ENCODE assay signal across 20 cellular contexts in the genomic region with DNA sequence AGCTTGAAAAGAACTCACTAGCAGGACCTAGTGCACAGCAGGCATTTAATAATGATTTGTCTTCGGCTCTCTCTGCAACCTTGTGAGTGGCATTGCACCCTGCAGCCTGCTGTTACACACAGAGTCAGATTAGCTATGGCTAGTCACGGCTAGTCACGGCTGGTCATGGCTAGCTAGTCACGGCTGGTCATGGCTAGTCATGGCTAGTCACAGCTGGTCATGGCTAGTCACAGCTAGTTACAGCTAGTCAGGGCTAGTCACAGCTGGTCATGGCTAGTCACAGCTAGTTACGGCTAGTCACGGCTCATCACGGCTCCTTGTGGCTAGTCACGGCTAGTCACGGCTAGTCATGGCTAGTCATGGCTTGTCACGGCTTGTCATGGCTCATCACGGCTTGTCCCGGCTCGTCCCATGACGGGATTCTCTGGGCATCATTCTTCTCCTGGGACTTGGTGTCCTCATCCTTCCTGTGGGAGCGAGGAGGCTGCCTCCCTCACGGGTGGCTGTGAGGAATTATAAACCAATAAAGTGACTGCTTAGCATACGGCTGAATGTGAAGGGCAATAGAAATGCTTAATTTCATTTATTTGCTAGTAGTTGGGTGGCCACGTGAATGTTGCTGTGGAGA. TPM values are rescaled to one million over a fixed set of nuclear protein-coding genes. Genes with fewer than 3 reads are reported as not detected.
DNase-seq lines count a peak whose midpoint lies in the region; ATAC-seq, FAIRE-seq and TF ChIP-seq lines count a peak whose summit lies in the region.
"Had no signal": no experiment of that assay in that cellular context is flagged by ENCODE, and none has a peak within 500 bp of the region (broad histone marks: within the 10 kb centered on the region; RNA-seq: fewer than 3 reads in every experiment).

No MANE protein-coding gene starts in this region.

- H3K4me1 ChIP-seq in right atrium auricular region = no peaks in the 10 kb centered on the region
- no peaks in the 10 kb centered on the region for H3K4me1 ChIP-seq in GM12878 (ENCODE audit: control insufficient read depth, insufficient read depth, low read length)
- no peaks in the 10 kb centered on the region for H3K4me1 ChIP-seq in suprapubic skin

- TF ChIP-seq EP300 in GM12878 (IDR thresholded peaks at IDR 0.05; ENCODE audit: borderline replicate concordance in 1 of 2, control insufficient read depth in 1 of 2, low read depth in 2 of 2, low read length in 2 of 2) (no peak), suprapubic skin (IDR thresholded peaks at IDR 0.05) (no peak)

- CTCF ChIA-PET in GM12878 (lab: Yijun Ruan, JAX) = interaction anchor here (1.0 kb wide), 2 partner anchors 11 to 19 kb away, joined by 3 read pairs; no protein-coding TSS in a partner anchor

- intact Hi-C loops in cardiac septum (cut with DNase I) (no loop called here), GM12878 (cut with micrococcal nuclease; ENCODE audit: unreplicated experiment) (no loop called here)

- no peak overlapping the region for H3K27ac ChIP-seq in right atrium auricular region
- no peak overlapping the region for H3K27ac ChIP-seq in GM12878 (ENCODE audit: control insufficient read depth, insufficient read depth)
- no peak overlapping the region for H3K27ac ChIP-seq in suprapubic skin
- H3K27ac ChIP-seq: BLaER1 had no signal

- no peak for TF ChIP-seq CTCF in right atrium auricular region (IDR thresholded peaks at IDR 0.05)
- TF ChIP-seq CTCF in GM12878 (IDR thresholded peaks at IDR 0.05 in 2 of 3, conservative IDR thresholded peaks at IDR 0.05 in 1 of 3; ENCODE audit: control insufficient read depth in 2 of 3, extremely low read depth in 1 of 3, insufficient read depth in 1 of 3, low read depth in 3 of 3, low read length in 3 of 3) = no peak
- TF ChIP-seq CTCF in nephron progenitor cell (IDR thresholded peaks at IDR 0.05) = no peak
- TF ChIP-seq CTCF in suprapubic skin (IDR thresholded peaks at IDR 0.05) = no peak

- peaks cover 19% of the 10 kb centered on the region for H3K27me3 Mint-ChIP-seq in nephron progenitor cell (ENCODE audit: low read depth, poor library complexity)

- no peak overlapping the region for H3K4me3 Mint-ChIP-seq in nephron progenitor cell
- H3K4me3 Mint-ChIP-seq: CD14-positive monocyte; CD4-positive, alpha-beta memory T cell; H9 had no signal

- WGBS in GM12878 (ENCODE audit: insufficient coverage, insufficient replicate concordance, low lambda C conversion rate, missing lambda C conversion rate) = 69% methylated on average over 18 of the region's 18 CpGs
- 87% methylated on average over 14 of the region's 18 CpGs for WGBS in suprapubic skin

- no peak for TF ChIP-seq RAD21 in GM12878 (IDR thresholded peaks at IDR 0.05; ENCODE audit: insufficient read depth, low read depth, low read length)

- no peaks in the 10 kb centered on the region for H4K20me1 ChIP-seq in GM12878 (ENCODE audit: control insufficient read depth, insufficient read depth)
- H4K20me1 ChIP-seq: BLaER1 had no signal

- SMC1A ChIA-PET in GM12878 (lab: Charles Lee; ENCODE audit: uncharacterized antibody, unreplicated experiment) = no interaction called here

- peak overlapping the region; percentile 5 for H3K27ac Mint-ChIP-seq in nephron progenitor cell
- H3K27ac Mint-ChIP-seq: CD14-positive monocyte had no signal

- POLR2A ChIA-PET in GM12878 (lab: Charles Lee) = no interaction called here

- no peaks in the 10 kb centered on the region for H3K36me3 Mint-ChIP-seq in nephron progenitor cell (ENCODE audit: low read depth)
- H3K36me3 Mint-ChIP-seq: CD14-positive monocyte; CD4-positive, alpha-beta memory T cell had no signal

- in situ Hi-C loops in GM12878 (cut with MboI) = no loop called here

- H3K9me3 ChIP-seq in right atrium auricular region (no peaks in the 10 kb centered on the region), GM12878 (replicated peaks; ENCODE audit: control insufficient read depth, insufficient read depth, low read length) (no peaks in the 10 kb centered on the region), suprapubic skin (no peaks in the 10 kb centered on the region)
- H3K9me3 ChIP-seq: BLaER1 had no signal

- H3K4me2 ChIP-seq in GM12878 (ENCODE audit: control insufficient read depth, insufficient read depth) = no peak overlapping the region
- H3K4me2 ChIP-seq: BLaER1 had no signal

- DNase-seq in right atrium auricular region (ENCODE audit: low spot score) = peak; percentile 36
- DNase-seq in cardiac septum (ENCODE audit: low spot score) = no peak
- no peak for DNase-seq in GM12878 (ENCODE audit: low read depth, low spot score)
- DNase-seq in nephron progenitor cell = no peak
- peak; percentile 5 to 54 for DNase-seq in suprapubic skin (ENCODE audit: low spot score in 2 of 2)
- no peak for DNase-seq in GM03348 (ENCODE audit: low spot score)
- DNase-seq in stimulated activated CD4-positive, alpha-beta T cell treated with anti-CD3 and anti-CD28 coated beads, Interleukin-4, amount 100 ng/mL, for 1 hour = no peak
- DNase-seq: 8988T; Calu3; CD4-positive, alpha-beta memory T cell; DMS79 treated with DMSO at 0.1 percent for 48 hours; GF-D8; H9 had no signal

- H3K9ac ChIP-seq in GM12878 (ENCODE audit: control insufficient read depth, insufficient read depth, low read length) = no peak overlapping the region
- H3K9ac ChIP-seq: BLaER1 had no signal

- H3K4me1 Mint-ChIP-seq in nephron progenitor cell = peaks cover 26% of the 10 kb centered on the region
- H3K4me1 Mint-ChIP-seq: CD14-positive monocyte; CD4-positive, alpha-beta memory T cell; H9 had no signal

- no peak for FAIRE-seq in GM12878 (lab: Jason Lieb, UNC)
- FAIRE-seq: GM12891, GM19239, H1 had no signal

- no peak for ATAC-seq in GM12878
- no peak for ATAC-seq in HG03457 (IDR thresholded peaks at IDR 0.05; ENCODE audit: unreplicated experiment)

- BruUV-seq in GM12878 (replicated peaks; lab: Mats Ljungman, UMichigan) = no TSS peak

- no peaks in the 10 kb centered on the region for H3K27me3 ChIP-seq in right atrium auricular region
- no peaks in the 10 kb centered on the region; a peak in 1 of 4 replicates for H3K27me3 ChIP-seq in GM12878 (replicated peaks in 1 of 2; ENCODE audit: control insufficient read depth in 2 of 2, insufficient read depth in 2 of 2, low read length in 1 of 2)
- no peaks in the 10 kb centered on the region for H3K27me3 ChIP-seq in suprapubic skin
- H3K27me3 ChIP-seq: BLaER1 had no signal

- H3K4me3 ChIP-seq in right atrium auricular region (no peak overlapping the region), GM12878 (no peak overlapping the region), suprapubic skin (no peak overlapping the region)
- H3K4me3 ChIP-seq: BLaER1 had no signal

- no peaks in the 10 kb centered on the region for H3K36me3 ChIP-seq in right atrium auricular region
- no peaks in the 10 kb centered on the region for H3K36me3 ChIP-seq in GM12878 (ENCODE audit: control insufficient read depth in 2 of 2, insufficient read depth in 2 of 2, low read length in 1 of 2)
- H3K36me3 ChIP-seq in suprapubic skin = no peaks in the 10 kb centered on the region
- H3K36me3 ChIP-seq: BLaER1 had no signal

- TF ChIP-seq POLR2A in GM12878 (IDR thresholded peaks at IDR 0.05; ENCODE audit: low read depth, low read length) (no peak), suprapubic skin (IDR thresholded peaks at IDR 0.05) (no peak)

- RAD21 ChIA-PET in GM12878 (lab: Charles Lee; ENCODE audit: unreplicated experiment) = no interaction called here

- no peak overlapping the region for H2AFZ ChIP-seq in GM12878 (ENCODE audit: control insufficient read depth, low read depth, low read length)

- H3K9me3 Mint-ChIP-seq in nephron progenitor cell = peaks cover under 1% of the 10 kb centered on the region
- H3K9me3 Mint-ChIP-seq: CD4-positive, alpha-beta memory T cell had no signal

- H3K79me2 ChIP-seq in GM12878 (ENCODE audit: control insufficient read depth, insufficient read depth, low read length) = no peaks in the 10 kb centered on the region

TF ChIP-seq in GM12878, 131 proteins besides CTCF, POLR2A, EP300 and RAD21 (continues in another document):
- TF ChIP-seq SPI1 (IDR thresholded peaks at IDR 0.05; ENCODE audit: borderline replicate concordance, insufficient read depth, low read depth, low read length) (no peak), CBFB (IDR thresholded peaks at IDR 0.05; ENCODE audit: low read depth) (no peak), ZNF207 (IDR thresholded peaks at IDR 0.05; ENCODE audit: borderline replicate concordance) (no peak), HDAC2 (IDR thresholded peaks at IDR 0.05) (no peak), KDM1A (IDR thresholded peaks at IDR 0.05; ENCODE audit: borderline replicate concordance) (no peak)
- TF ChIP-seq, protein P1, sequence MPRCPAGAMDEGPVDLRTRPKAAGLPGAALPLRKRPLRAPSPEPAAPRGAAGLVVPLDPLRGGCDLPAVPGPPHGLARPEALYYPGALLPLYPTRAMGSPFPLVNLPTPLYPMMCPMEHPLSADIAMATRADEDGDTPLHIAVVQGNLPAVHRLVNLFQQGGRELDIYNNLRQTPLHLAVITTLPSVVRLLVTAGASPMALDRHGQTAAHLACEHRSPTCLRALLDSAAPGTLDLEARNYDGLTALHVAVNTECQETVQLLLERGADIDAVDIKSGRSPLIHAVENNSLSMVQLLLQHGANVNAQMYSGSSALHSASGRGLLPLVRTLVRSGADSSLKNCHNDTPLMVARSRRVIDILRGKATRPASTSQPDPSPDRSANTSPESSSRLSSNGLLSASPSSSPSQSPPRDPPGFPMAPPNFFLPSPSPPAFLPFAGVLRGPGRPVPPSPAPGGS (IDR thresholded peaks at IDR 0.05; ENCODE audit: borderline replicate concordance, insufficient read depth, low read depth, low read length, poor library complexity, severe bottlenecking) = peak; percentile 88

RNA-seq across cellular contexts. Expression of gene KIF26B, which starts 12.5 kb away (rescaled TPM):
- total RNA-seq in right atrium auricular region (1 to 10 TPM in 1 of 2 donors, under 1 TPM in 1; 0.83 to 1.3 TPM), cardiac septum (1.1 TPM), GM12878 (2014; rRNA removed) (5.9 and 7.6 TPM in 2 replicates), GM12878 (2014; rRNA removed; fragmentation: Illumina TruSeq; extraction: Trizol) (2.4 TPM in 2 replicates), GM12878 (2021) (11.6 and 11.7 TPM in 2 replicates), suprapubic skin (1 to 10 TPM; 3.6 to 7.0 (median 5.2) TPM)
- 17.3 and 20.4 TPM in 2 replicates for total RNA-seq in GM12878 (2013; cell fraction: nucleolus; rRNA removed)
- polyA plus RNA-seq in GM12878 (2011; ENCODE audit: low read depth) = 1.5 TPM
- polyA plus RNA-seq in GM12878 (2011; rRNA removed) (0.20 and 0.83 TPM in 2 replicates), GM12878 (2014; fragmentation: Illumina TruSeq; extraction: Trizol) (1.6 and 3.2 TPM in 2 replicates), GM12878 (2014; fragmentation: Nextera tagmentation; extraction: Ambion mirVana) (under 1 TPM; 0.35 to 0.42 TPM), GM12878 (2014; rRNA removed) (7.0 and 7.4 TPM in 2 replicates), GM12878 (2016; fragmentation: Nextera tagmentation; extraction: Ambion mirVana) (1 to 10 TPM in 1 of 2 experiments, under 1 TPM in 1; 0.79 to 2.1 TPM)
- polyA plus RNA-seq in GM12878 (2011; cell fraction: cytosol; rRNA removed) = 0.79 and 0.84 TPM in 2 replicates
- polyA plus RNA-seq in GM12878 (2011; cell fraction: nucleus; rRNA removed) = 0.90 and 1.5 TPM in 2 replicates
- polyA plus RNA-seq in GM12878 (2012) = 2.9 and 3.1 TPM in 2 replicates
- polyA minus RNA-seq in GM12878 (2011; rRNA and poly(A)+ RNA removed) = 1.1 TPM in 2 replicates
- 0.73 and 0.80 TPM in 2 replicates for polyA minus RNA-seq in GM12878 (2011; cell fraction: cytosol; rRNA and poly(A)+ RNA removed)
- polyA minus RNA-seq in GM12878 (2011; cell fraction: nucleus; rRNA and poly(A)+ RNA removed) = 0.36 and 0.96 TPM in 2 replicates
- total RNA-seq: A673; CD4-positive, alpha-beta memory T cell had no signal

Comparison
In these comparisons a context has a peak if more than half of its experiments do, and no peak if none do; other contexts are left out.
1. DNase-seq: peak in right atrium auricular region (single experiment) and suprapubic skin (2 of 2); none in cardiac septum (single experiment), GM12878 (single experiment), nephron progenitor cell (single experiment), GM03348 (single experiment) and stimulated activated CD4-positive, alpha-beta T cell treated with anti-CD3 and anti-CD28 coated beads, Interleukin-4, amount 100 ng/mL, for 1 hour (single experiment).